Comparison of ENCODE assay signal across 8 cellular contexts in the genomic region with DNA sequence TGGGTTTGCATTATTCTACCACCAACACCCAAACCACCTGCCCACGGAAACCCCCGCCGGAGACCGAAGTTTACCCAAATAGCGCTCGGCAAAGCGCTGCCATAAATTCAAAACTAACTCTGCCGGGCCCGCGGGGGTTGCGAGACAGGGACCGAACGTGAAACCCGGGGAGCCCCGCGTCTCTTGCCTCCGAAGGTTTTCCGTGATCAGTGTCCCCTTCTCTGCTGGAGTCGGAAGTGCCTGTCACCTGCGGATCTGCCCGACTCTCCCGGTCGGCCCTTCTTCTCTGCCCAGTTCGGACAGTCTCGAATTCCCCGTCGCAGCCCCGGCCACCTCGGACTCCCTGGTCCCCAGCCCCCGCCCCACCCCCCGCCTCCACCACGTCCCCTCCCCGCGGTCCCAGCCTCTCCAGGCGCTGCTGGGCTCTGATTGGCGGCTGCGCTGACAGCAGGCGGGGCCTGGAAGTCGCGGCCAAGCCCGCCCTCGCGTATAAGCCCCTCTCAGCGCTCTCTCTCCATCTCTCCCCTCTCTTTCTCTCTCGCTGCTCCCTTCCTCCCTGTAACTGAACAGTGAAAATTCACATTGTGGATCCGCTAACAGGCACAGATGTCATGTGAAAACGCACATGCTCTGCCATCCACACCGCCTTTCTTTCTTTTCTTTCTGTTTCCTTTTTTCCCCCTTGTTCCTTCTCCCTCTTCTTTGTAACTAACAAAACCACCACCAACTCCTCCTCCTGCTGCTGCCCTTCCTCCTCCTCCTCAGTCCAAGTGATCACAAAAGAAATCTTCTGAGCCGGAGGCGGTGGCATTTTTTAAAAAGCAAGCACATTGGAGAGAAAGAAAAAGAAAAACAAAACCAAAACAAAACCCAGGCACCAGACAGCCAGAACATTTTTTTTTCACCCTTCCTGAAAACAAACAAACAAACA. TPM values are rescaled to one million over a fixed set of nuclear protein-coding genes. Genes with fewer than 3 reads are reported as not detected.
DNase-seq lines count a peak whose midpoint lies in the region; ATAC-seq and TF ChIP-seq lines count a peak whose summit lies in the region.

A gene (plus strand): TSS at position 517 of the 931 bp plus-strand sequence. CDS start 642 bp downstream, outside the sequence.

- TF ChIP-seq CTCF in activated CD8-positive, alpha-beta T cell treated with anti-CD3 and anti-CD28 coated beads for 36 hours (IDR thresholded peaks at IDR 0.05): no peak
- no peak for TF ChIP-seq CTCF in esophagus muscularis mucosa (IDR thresholded peaks at IDR 0.05)

- peaks cover 49% of the 10 kb centered on the region for H3K27me3 Mint-ChIP-seq in activated CD8-positive, alpha-beta T cell treated with anti-CD3 and anti-CD28 coated beads for 36 hours

- CTCF ChIA-PET in activated CD8-positive, alpha-beta T cell treated with anti-CD3 and anti-CD28 coated beads for 36 hours (lab: Charles Lee): no interaction called here

- H3K9me3 Mint-ChIP-seq in activated CD8-positive, alpha-beta T cell treated with anti-CD3 and anti-CD28 coated beads for 36 hours: no peaks in the 10 kb centered on the region

- H3K9me3 ChIP-seq in MG63 (no peaks in the 10 kb centered on the region), esophagus muscularis mucosa (no peaks in the 10 kb centered on the region), mononuclear cell (ENCODE audit: low read depth, low read length) (no peaks in the 10 kb centered on the region)

- H3K36me3 ChIP-seq in MG63: no peaks in the 10 kb centered on the region
- no peaks in the 10 kb centered on the region for H3K36me3 ChIP-seq in esophagus muscularis mucosa

- H3K36me3 Mint-ChIP-seq in activated CD8-positive, alpha-beta T cell treated with anti-CD3 and anti-CD28 coated beads for 36 hours (ENCODE audit: low read depth): no peaks in the 10 kb centered on the region

- peak within 1 kb of the TSS; percentile 55 for H3K4me3 ChIP-seq in MG63
- peak within 1 kb of the TSS; percentile 54 to 66 (median 63) for H3K4me3 ChIP-seq in esophagus muscularis mucosa
- peak within 1 kb of the TSS; percentile 43 for H3K4me3 ChIP-seq in mononuclear cell (ENCODE audit: low read length)

- POLR2A ChIA-PET in activated CD8-positive, alpha-beta T cell treated with anti-CD3 and anti-CD28 coated beads for 36 hours (lab: Charles Lee): no interaction called here

- H3K27me3 ChIP-seq in MG63 (peaks cover 2% of the 10 kb centered on the region; the same call in 1 of the 2 replicates), esophagus muscularis mucosa (peaks cover 0 to 54% (median 20%) of the 10 kb centered on the region in 4 donors), mononuclear cell (ENCODE audit: insufficient read depth, low read length) (peaks cover 76% of the 10 kb centered on the region)

- H3K4me1 Mint-ChIP-seq in activated CD8-positive, alpha-beta T cell treated with anti-CD3 and anti-CD28 coated beads for 36 hours (ENCODE audit: low read depth): peaks cover 26% of the 10 kb centered on the region

- intact Hi-C loops in activated CD8-positive, alpha-beta T cell treated with anti-CD3 and anti-CD28 coated beads for 36 hours (cut with micrococcal nuclease): no loop called here
- intact Hi-C loops in esophagus muscularis mucosa (cut with DNase I): no loop called here

- no peak for TF ChIP-seq EP300 in esophagus muscularis mucosa (IDR thresholded peaks at IDR 0.05)

- H3K4me1 ChIP-seq in esophagus muscularis mucosa (peaks cover 11 to 47% (median 40%) of the 10 kb centered on the region in 4 donors), mononuclear cell (ENCODE audit: insufficient read depth, low read length) (peaks cover 20% of the 10 kb centered on the region)

- under 1% methylated on average over 26 of the region's 50 CpGs for WGBS in esophagus muscularis mucosa

- peak within 1 kb of the TSS; percentile 82 for H3K4me3 Mint-ChIP-seq in activated CD8-positive, alpha-beta T cell treated with anti-CD3 and anti-CD28 coated beads for 36 hours

- peak within 1 kb of the TSS in 1 of 4 donors; percentile 26 for H3K27ac ChIP-seq in esophagus muscularis mucosa (replicated peaks in 1 of 4)
- H3K27ac ChIP-seq in substantia nigra (ENCODE audit: low read depth, low read length, poor library complexity, severe bottlenecking): peak within 1 kb of the TSS; percentile 58

- H3K27ac Mint-ChIP-seq in activated CD8-positive, alpha-beta T cell treated with anti-CD3 and anti-CD28 coated beads for 36 hours: no peak within 1 kb of the TSS

- peak; percentile 86 for ATAC-seq in activated CD8-positive, alpha-beta T cell treated with anti-CD3 and anti-CD28 coated beads for 36 hours

- peak; percentile 33 for DNase-seq in activated CD4-positive, alpha-beta T cell treated with anti-CD3 and anti-CD28 coated beads for 48 hours
- DNase-seq in activated CD4-positive, alpha-beta T cell treated with anti-CD3 and anti-CD28 coated beads for 1 hour: no peak
- DNase-seq in HCEC 1CT (peak; percentile 13), MG63 (peak; percentile 58), esophagus muscularis mucosa (ENCODE audit: extremely low spot score) (no peak), substantia nigra (lab: John Stamatoyannopoulos, UW) (peak; percentile 28 to 90 (median 78))
- DNase-seq in activated CD8-positive, alpha-beta T cell treated with anti-CD3 and anti-CD28 coated beads for 36 hours: peak; percentile 66

- no peak for TF ChIP-seq POLR2A in esophagus muscularis mucosa (IDR thresholded peaks at IDR 0.05; ENCODE audit: low read depth)

RNA-seq across cellular contexts. Expression of the gene that starts here (rescaled TPM):
- total RNA-seq in MG63 (2014; rRNA removed; shearing (Covaris generic); ENCODE audit: low replicate concordance): not detected in 2 replicates
- under 1 TPM; 0.04 to 0.11 TPM for total RNA-seq in activated CD8-positive, alpha-beta T cell treated with anti-CD3 and anti-CD28 coated beads for 36 hours
- under 1 TPM; under 0.01 to 0.66 (median 0.49) TPM for total RNA-seq in esophagus muscularis mucosa
- 0.10 TPM for total RNA-seq in mononuclear cell

Comparison
In these comparisons a context has a peak if more than half of its experiments do, and no peak if none do; other contexts are left out.
1. DNase-seq: peak in activated CD4-positive, alpha-beta T cell treated with anti-CD3 and anti-CD28 coated beads for 48 hours (single experiment), HCEC 1CT (single experiment) and substantia nigra (49 of 49); none in activated CD4-positive, alpha-beta T cell treated with anti-CD3 and anti-CD28 coated beads for 1 hour (single experiment) and esophagus muscularis mucosa (single experiment).
2. Peak in DNase-seq and H3K4me3 ChIP-seq in MG63; RNA of the gene not detected or under 1 TPM.
3. Peak in DNase-seq and ATAC-seq in activated CD8-positive, alpha-beta T cell treated with anti-CD3 and anti-CD28 coated beads for 36 hours; RNA of the gene not detected or under 1 TPM.
4. Peak in every context shown above with its lines, with median percentiles within 50 percentile points of each other: H3K4me3 ChIP-seq.